In the genomic region with DNA sequence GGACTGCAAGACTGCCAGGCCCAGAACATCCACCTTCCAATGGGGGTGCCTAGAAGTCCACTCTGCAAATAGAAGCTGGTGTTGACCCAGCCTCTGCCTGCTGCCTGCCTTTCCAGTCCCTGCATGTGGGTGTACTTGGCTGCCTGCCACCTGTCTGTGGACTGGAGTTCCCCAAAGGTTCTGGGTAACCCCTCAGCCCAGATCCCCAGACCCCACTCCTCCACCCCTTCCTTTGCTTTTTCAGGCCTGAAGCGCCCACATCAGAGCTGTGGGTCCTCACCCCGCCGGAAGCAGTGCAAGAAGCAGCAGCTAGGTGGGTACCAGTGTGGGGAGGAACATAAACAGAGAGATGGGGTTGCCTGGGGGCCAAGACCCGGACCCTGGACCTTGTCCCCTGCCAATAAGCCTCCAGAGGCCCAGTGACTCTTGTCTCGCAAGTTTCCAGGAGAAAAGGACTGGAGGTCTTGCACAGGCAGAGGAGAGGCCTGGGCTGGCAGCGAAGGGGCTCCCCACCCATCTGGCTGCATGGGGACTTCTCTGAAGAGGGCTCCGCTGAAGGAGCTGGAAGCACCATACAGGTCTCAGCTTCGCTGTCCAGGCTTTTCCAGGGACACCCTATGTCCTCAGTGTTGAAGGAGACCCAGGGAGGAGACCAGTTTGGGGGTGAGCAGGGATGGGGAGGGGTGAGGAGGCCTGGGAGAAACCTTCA, we compare ENCODE assay signal across 9 cellular contexts. TPM values are rescaled to one million over a fixed set of nuclear protein-coding genes. Genes with fewer than 3 reads are reported as not detected.
DNase-seq lines count a peak whose midpoint lies in the region; ATAC-seq and TF ChIP-seq lines count a peak whose summit lies in the region.
"Had no signal": no experiment of that assay in that cellular context is flagged by ENCODE, and none has a peak within 500 bp of the region (broad histone marks: within the 10 kb centered on the region; RNA-seq: fewer than 3 reads in every experiment).

No MANE protein-coding gene starts in this region.

- H3K36me3 Mint-ChIP-seq in activated CD4-positive, alpha-beta memory T cell treated with anti-CD3 and anti-CD28 coated beads for 36 hours, result peaks cover 81% of the 10 kb centered on the region
- peaks cover 31% of the 10 kb centered on the region for H3K36me3 Mint-ChIP-seq in activated naive CD4-positive, alpha-beta T cell treated with anti-CD3 and anti-CD28 coated beads, Interleukin-2, amount 50 U/mL, for 24 hours

- no peaks in the 10 kb centered on the region for H4K20me1 ChIP-seq in BLaER1

- peak overlapping the region; percentile 71 for H3K4me2 ChIP-seq in BLaER1

- peaks cover 90% of the 10 kb centered on the region for H3K4me1 Mint-ChIP-seq in activated CD4-positive, alpha-beta memory T cell treated with anti-CD3 and anti-CD28 coated beads for 36 hours (ENCODE audit: low read depth)
- peaks cover 88% of the 10 kb centered on the region for H3K4me1 Mint-ChIP-seq in activated naive CD4-positive, alpha-beta T cell treated with anti-CD3 and anti-CD28 coated beads, Interleukin-2, amount 50 U/mL, for 24 hours

- CTCF ChIA-PET in activated CD4-positive, alpha-beta memory T cell treated with anti-CD3 and anti-CD28 coated beads for 36 hours (lab: Charles Lee), result interaction anchor here (1.0 to 2.9 kb wide), 6 partner anchors 16 to 80 kb away, joined by 3 to 18 read pairs (median 4); no protein-coding TSS in a partner anchor

- no peaks in the 10 kb centered on the region for H3K9me3 Mint-ChIP-seq in activated CD4-positive, alpha-beta memory T cell treated with anti-CD3 and anti-CD28 coated beads for 36 hours
- H3K9me3 Mint-ChIP-seq in activated naive CD4-positive, alpha-beta T cell treated with anti-CD3 and anti-CD28 coated beads, Interleukin-2, amount 50 U/mL, for 24 hours, result no peaks in the 10 kb centered on the region

- no peaks in the 10 kb centered on the region for H3K27me3 Mint-ChIP-seq in activated CD4-positive, alpha-beta memory T cell treated with anti-CD3 and anti-CD28 coated beads for 36 hours
- H3K27me3 Mint-ChIP-seq in activated naive CD4-positive, alpha-beta T cell treated with anti-CD3 and anti-CD28 coated beads, Interleukin-2, amount 50 U/mL, for 24 hours, result no peaks in the 10 kb centered on the region

- peak overlapping the region; percentile 18 for H3K4me3 Mint-ChIP-seq in activated CD4-positive, alpha-beta memory T cell treated with anti-CD3 and anti-CD28 coated beads for 36 hours
- H3K4me3 Mint-ChIP-seq in activated naive CD4-positive, alpha-beta T cell treated with anti-CD3 and anti-CD28 coated beads, Interleukin-2, amount 50 U/mL, for 24 hours, result peak overlapping the region; percentile 58

- DNase-seq in activated CD4-positive, alpha-beta memory T cell treated with anti-CD3 and anti-CD28 coated beads for 36 hours, result peak; percentile 84
- DNase-seq in stimulated activated CD4-positive, alpha-beta T cell treated with anti-CD3 and anti-CD28 coated beads, Interleukin-1b, Interleukin-23, amount 100 ng/mL, for 48 hours, result peak; percentile 52
- no peak for DNase-seq in left lung
- DNase-seq in vagina (ENCODE audit: extremely low spot score in 2 of 2), result no peak
- no peak for DNase-seq in SHP77 (lab: John Stamatoyannopoulos, UW)
- DNase-seq: anterior cingulate cortex had no signal

- POLR2A ChIA-PET in activated CD4-positive, alpha-beta memory T cell treated with anti-CD3 and anti-CD28 coated beads for 36 hours (lab: Charles Lee), result interaction anchor here (0.6 to 2.1 kb wide), 6 partner anchors 7 to 34 kb away, joined by 3 to 15 read pairs (median 4); partner anchors contain the start of gene NLRC5

- intact Hi-C loops in activated CD4-positive, alpha-beta memory T cell treated with anti-CD3 and anti-CD28 coated beads for 36 hours (cut with micrococcal nuclease), result no loop called here
- intact Hi-C loops in left lung (cut with DNase I), result no loop called here
- intact Hi-C loops in vagina (cut with DNase I), result no loop called here

- H3K27me3 ChIP-seq in BLaER1 (no peaks in the 10 kb centered on the region), left lung (no peaks in the 10 kb centered on the region), vagina (no peaks in the 10 kb centered on the region)

- H3K27ac ChIP-seq in BLaER1, result 0 out of 2 replicates have a peak overlapping the region, but pooled peaks have one; percentile 30
- peak overlapping the region in 1 of 2 donors; percentile 73 for H3K27ac ChIP-seq in left lung
- no peak overlapping the region for H3K27ac ChIP-seq in vagina

- H3K9ac ChIP-seq in BLaER1, result no peak overlapping the region

- H3K36me3 ChIP-seq in BLaER1 (peaks cover 65% of the 10 kb centered on the region), left lung (peaks cover 0 to 95% of the 10 kb centered on the region in 2 donors), vagina (peaks cover 0 to 33% of the 10 kb centered on the region in 2 donors)

- no peak for TF ChIP-seq POLR2A in vagina (IDR thresholded peaks at IDR 0.05)

- TF ChIP-seq CTCF in left lung (IDR thresholded peaks at IDR 0.05), result no peak
- no peak for TF ChIP-seq CTCF in vagina (IDR thresholded peaks at IDR 0.05)

- H3K27ac Mint-ChIP-seq in activated CD4-positive, alpha-beta memory T cell treated with anti-CD3 and anti-CD28 coated beads for 36 hours, result peak overlapping the region; percentile 65
- H3K27ac Mint-ChIP-seq in activated naive CD4-positive, alpha-beta T cell treated with anti-CD3 and anti-CD28 coated beads, Interleukin-2, amount 50 U/mL, for 24 hours, result peak overlapping the region; percentile 83

- ATAC-seq in left lung (no peak), GM19324 (IDR thresholded peaks at IDR 0.05; ENCODE audit: low FRiP score, unreplicated experiment) (no peak)

- H3K9me3 ChIP-seq in BLaER1 (no peaks in the 10 kb centered on the region), left lung (no peaks in the 10 kb centered on the region), vagina (no peaks in the 10 kb centered on the region)

- peaks cover 30% of the 10 kb centered on the region for H3K4me1 ChIP-seq in BLaER1
- H3K4me1 ChIP-seq in left lung, result peaks cover 0 to 41% of the 10 kb centered on the region in 2 donors
- no peaks in the 10 kb centered on the region for H3K4me1 ChIP-seq in vagina

- H3K4me3 ChIP-seq in BLaER1, result no peak overlapping the region
- no peak overlapping the region for H3K4me3 ChIP-seq in left lung
- H3K4me3 ChIP-seq in vagina, result no peak overlapping the region

RNA-seq across cellular contexts. Expression of gene NLRC5, which starts 34.3 kb away (rescaled TPM):
- 100 to 1,000 TPM; 151 to 167 TPM for total RNA-seq in activated CD4-positive, alpha-beta memory T cell treated with anti-CD3 and anti-CD28 coated beads for 36 hours
- total RNA-seq in left lung (10 to 100 TPM; 26.8 to 93.3 TPM), vagina (114 TPM)

Comparison
In these comparisons a context has a peak if more than half of its experiments do, and no peak if none do; other contexts are left out.
1. DNase-seq: peak in activated CD4-positive, alpha-beta memory T cell treated with anti-CD3 and anti-CD28 coated beads for 36 hours (single experiment) and stimulated activated CD4-positive, alpha-beta T cell treated with anti-CD3 and anti-CD28 coated beads, Interleukin-1b, Interleukin-23, amount 100 ng/mL, for 48 hours (single experiment); none in left lung (0 of 2), vagina (0 of 2) and SHP77 (0 of 2).